Comparison of ENCODE assay signal across 13 cellular contexts in genomic region chr11:47987781-47988180, GRCh38. TPM values are rescaled to one million over a fixed set of nuclear protein-coding genes. Genes with fewer than 3 reads are reported as not detected.
DNase-seq lines count a peak whose midpoint lies in the region; ATAC-seq, FAIRE-seq and TF ChIP-seq lines count a peak whose summit lies in the region.
"Had no signal": no experiment of that assay in that cellular context is flagged by ENCODE, and none has a peak within 500 bp of the region (broad histone marks: within the 10 kb centered on the region; RNA-seq: fewer than 3 reads in every experiment).

No MANE protein-coding gene starts in this region.

- peaks cover 0 to 72% (median 21%) of the 10 kb centered on the region in 11 experiments; a peak in 15 of 22 replicates for H4K20me1 ChIP-seq in BLaER1 treated with 17β-estradiol and CSF1 and Interleukin-3, amounts not matched to agents 10 nM and 100 nM

- peak overlapping the region; percentile 65 to 100 (median 86) for H3K4me2 ChIP-seq in BLaER1 treated with 17β-estradiol and CSF1 and Interleukin-3, amounts not matched to agents 10 nM and 100 nM

- H3K9me3 ChIP-seq in BLaER1 treated with 17β-estradiol and CSF1 and Interleukin-3, amounts not matched to agents 10 nM and 100 nM (replicated peaks in 1 of 11): no peaks in the 10 kb centered on the region
- H3K9me3 ChIP-seq in muscle layer of duodenum (ENCODE audit: control insufficient read depth in 1 of 2, low read length in 2 of 2): no peaks in the 10 kb centered on the region

- DNase-seq in foreskin keratinocyte: no peak
- no peak for DNase-seq in H54 (ENCODE audit: insufficient read length, low spot score)
- DNase-seq in DMS 273 treated with DMSO at 0.1 percent for 48 hours (lab: John Stamatoyannopoulos, UW): no peak
- DNase-seq in NCI-H1417 (lab: John Stamatoyannopoulos, UW): no peak
- DNase-seq: midbrain; NCI-H1092; stimulated activated CD4-positive, alpha-beta T cell treated with anti-CD3 and anti-CD28 coated beads, Interleukin-4, amount 100 ng/mL, for 24 hours had no signal

- peak overlapping the region; percentile 13 to 50 (median 32); a peak in 15 of 20 replicates for H3K4me3 ChIP-seq in BLaER1 treated with 17β-estradiol and CSF1 and Interleukin-3, amounts not matched to agents 10 nM and 100 nM
- peak overlapping the region in 1 of 2 donors; percentile 1 for H3K4me3 ChIP-seq in muscle layer of duodenum (ENCODE audit: low read depth in 1 of 2, low read length in 2 of 2)

- H3K4me1 ChIP-seq in BLaER1 treated with 17β-estradiol and CSF1 and Interleukin-3, amounts not matched to agents 10 nM and 100 nM: peaks cover 37 to 100% (median 77%) of the 10 kb centered on the region in 10 experiments
- peaks cover 4 to 16% of the 10 kb centered on the region in 2 donors for H3K4me1 ChIP-seq in muscle layer of duodenum (ENCODE audit: control insufficient read depth in 1 of 2, insufficient read depth in 2 of 2, low read length in 2 of 2)
- H3K4me1 ChIP-seq in foreskin keratinocyte: no peaks in the 10 kb centered on the region

- peaks cover 0 to 52% (median 11%) of the 10 kb centered on the region in 11 experiments; a peak in 8 of 22 replicates for H3K36me3 ChIP-seq in BLaER1 treated with 17β-estradiol and CSF1 and Interleukin-3, amounts not matched to agents 10 nM and 100 nM
- H3K36me3 ChIP-seq in muscle layer of duodenum (ENCODE audit: control insufficient read depth in 1 of 2, insufficient read depth in 2 of 2, low read length in 2 of 2): no peaks in the 10 kb centered on the region

- no peak for FAIRE-seq in H54 (lab: Jason Lieb, UNC)

- peak overlapping the region in 10 of 11 experiments; percentile 36 to 97 (median 78); a peak in 19 of 22 replicates for H3K27ac ChIP-seq in BLaER1 treated with 17β-estradiol and CSF1 and Interleukin-3, amounts not matched to agents 10 nM and 100 nM
- H3K27ac ChIP-seq in angular gyrus (ENCODE audit: low read depth, low read length): peak overlapping the region; percentile 22
- H3K27ac ChIP-seq in muscle layer of duodenum (ENCODE audit: low read length): peak overlapping the region; percentile 5
- H3K27ac ChIP-seq in foreskin keratinocyte: no peak overlapping the region
- H3K27ac ChIP-seq: C4-2B had no signal

- TF ChIP-seq POLR2A in H54 (IDR thresholded peaks at IDR 0.05; ENCODE audit: low read depth, low read length): no peak

- peak overlapping the region in 8 of 11 experiments; percentile 1 to 99 (median 68); a peak in 15 of 22 replicates for H3K9ac ChIP-seq in BLaER1 treated with 17β-estradiol and CSF1 and Interleukin-3, amounts not matched to agents 10 nM and 100 nM

- ATAC-seq in HG02852 (IDR thresholded peaks at IDR 0.05; ENCODE audit: unreplicated experiment) (peak; percentile 31), foreskin keratinocyte (no peak)
- ATAC-seq: SK-N-SH treated with all-trans-retinoic acid at 6 μM for 48 hours had no signal

- H3K27me3 ChIP-seq in BLaER1 treated with 17β-estradiol and CSF1 and Interleukin-3, amounts not matched to agents 10 nM and 100 nM: no peaks in the 10 kb centered on the region
- H3K27me3 ChIP-seq in muscle layer of duodenum (ENCODE audit: low read depth, low read length) (no peaks in the 10 kb centered on the region), foreskin keratinocyte (no peaks in the 10 kb centered on the region)

- TF ChIP-seq CTCF in foreskin keratinocyte (conservative IDR thresholded peaks at IDR 0.05): no peak

RNA-seq across cellular contexts. Expression of gene PTPRJ, which starts 7.4 kb away (rescaled TPM):
- 0.92 and 2.0 TPM in 2 replicates for total RNA-seq in foreskin keratinocyte
- polyA plus RNA-seq in foreskin keratinocyte: 0.65 and 0.69 TPM in 2 replicates
